ENCODE assay signal across 1 cellular context in genomic region chr1:93847811-93848288, GRCh38.
TF ChIP-seq lines count a peak whose summit lies in the region.

No MANE protein-coding gene starts in this region.

TF ChIP-seq in HepG2, 621 proteins besides CTCF, POLR2A, EP300 and RAD21 (continued from another document):
- TF ChIP-seq AKNA (CRISPR knock-in tag; IDR thresholded peaks at IDR 0.05; ENCODE audit: borderline replicate concordance) (no peak), RFXANK (CRISPR knock-in tag; IDR thresholded peaks at IDR 0.05) (no peak), FOXA3 (CRISPR knock-in tag; IDR thresholded peaks at IDR 0.05) (0 out of 2 replicates have a peak, but pooled peaks have one; percentile 8), ZMYM3 (CRISPR knock-in tag; IDR thresholded peaks at IDR 0.05) (0 out of 2 replicates have a peak, but pooled peaks have one; percentile 15), BORCS8-MEF2B (CRISPR knock-in tag; IDR thresholded peaks at IDR 0.05) (peak; percentile 35; the same call in 1 of the 2 replicates), BRD4 (CRISPR knock-in tag; IDR thresholded peaks at IDR 0.05) (peak; percentile 63; the same call in 1 of the 2 replicates), MED8 (CRISPR knock-in tag; IDR thresholded peaks at IDR 0.05; ENCODE audit: insufficient replicate concordance) (peak; percentile 4), ZSCAN29 (CRISPR knock-in tag; conservative IDR thresholded peaks at IDR 0.05) (no peak; the same call in 1 of the 2 replicates), KLF15 (CRISPR knock-in tag; IDR thresholded peaks at IDR 0.05; ENCODE audit: borderline replicate concordance) (no peak), ZNF543 (CRISPR knock-in tag; IDR thresholded peaks at IDR 0.05) (peak; percentile 5; the same call in 1 of the 2 replicates), SP5 (CRISPR knock-in tag; IDR thresholded peaks at IDR 0.05; ENCODE audit: borderline replicate concordance, low read depth) (no peak), MYNN (CRISPR knock-in tag; IDR thresholded peaks at IDR 0.05; ENCODE audit: low read depth) (peak; percentile 88), FOSL2 (CRISPR knock-in tag; IDR thresholded peaks at IDR 0.05) (peak; percentile 34; the same call in 1 of the 2 replicates)
- TF ChIP-seq, protein P1, sequence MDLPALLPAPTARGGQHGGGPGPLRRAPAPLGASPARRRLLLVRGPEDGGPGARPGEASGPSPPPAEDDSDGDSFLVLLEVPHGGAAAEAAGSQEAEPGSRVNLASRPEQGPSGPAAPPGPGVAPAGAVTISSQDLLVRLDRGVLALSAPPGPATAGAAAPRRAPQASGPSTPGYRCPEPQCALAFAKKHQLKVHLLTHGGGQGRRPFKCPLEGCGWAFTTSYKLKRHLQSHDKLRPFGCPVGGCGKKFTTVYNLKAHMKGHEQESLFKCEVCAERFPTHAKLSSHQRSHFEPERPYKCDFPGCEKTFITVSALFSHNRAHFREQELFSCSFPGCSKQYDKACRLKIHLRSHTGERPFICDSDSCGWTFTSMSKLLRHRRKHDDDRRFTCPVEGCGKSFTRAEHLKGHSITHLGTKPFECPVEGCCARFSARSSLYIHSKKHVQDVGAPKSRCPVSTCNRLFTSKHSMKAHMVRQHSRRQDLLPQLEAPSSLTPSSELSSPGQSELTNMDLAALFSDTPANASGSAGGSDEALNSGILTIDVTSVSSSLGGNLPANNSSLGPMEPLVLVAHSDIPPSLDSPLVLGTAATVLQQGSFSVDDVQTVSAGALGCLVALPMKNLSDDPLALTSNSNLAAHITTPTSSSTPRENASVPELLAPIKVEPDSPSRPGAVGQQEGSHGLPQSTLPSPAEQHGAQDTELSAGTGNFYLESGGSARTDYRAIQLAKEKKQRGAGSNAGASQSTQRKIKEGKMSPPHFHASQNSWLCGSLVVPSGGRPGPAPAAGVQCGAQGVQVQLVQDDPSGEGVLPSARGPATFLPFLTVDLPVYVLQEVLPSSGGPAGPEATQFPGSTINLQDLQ (CRISPR knock-in tag; IDR thresholded peaks at IDR 0.05) = no peak
- TF ChIP-seq, protein P2, sequence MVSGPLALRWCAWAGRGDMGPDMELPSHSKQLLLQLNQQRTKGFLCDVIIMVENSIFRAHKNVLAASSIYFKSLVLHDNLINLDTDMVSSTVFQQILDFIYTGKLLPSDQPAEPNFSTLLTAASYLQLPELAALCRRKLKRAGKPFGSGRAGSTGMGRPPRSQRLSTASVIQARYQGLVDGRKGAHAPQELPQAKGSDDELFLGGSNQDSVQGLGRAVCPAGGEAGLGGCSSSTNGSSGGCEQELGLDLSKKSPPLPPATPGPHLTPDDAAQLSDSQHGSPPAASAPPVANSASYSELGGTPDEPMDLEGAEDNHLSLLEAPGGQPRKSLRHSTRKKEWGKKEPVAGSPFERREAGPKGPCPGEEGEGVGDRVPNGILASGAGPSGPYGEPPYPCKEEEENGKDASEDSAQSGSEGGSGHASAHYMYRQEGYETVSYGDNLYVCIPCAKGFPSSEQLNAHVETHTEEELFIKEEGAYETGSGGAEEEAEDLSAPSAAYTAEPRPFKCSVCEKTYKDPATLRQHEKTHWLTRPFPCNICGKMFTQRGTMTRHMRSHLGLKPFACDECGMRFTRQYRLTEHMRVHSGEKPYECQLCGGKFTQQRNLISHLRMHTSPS (CRISPR knock-in tag; IDR thresholded peaks at IDR 0.05; ENCODE audit: low read depth) = no peak
- TF ChIP-seq, protein P3, sequence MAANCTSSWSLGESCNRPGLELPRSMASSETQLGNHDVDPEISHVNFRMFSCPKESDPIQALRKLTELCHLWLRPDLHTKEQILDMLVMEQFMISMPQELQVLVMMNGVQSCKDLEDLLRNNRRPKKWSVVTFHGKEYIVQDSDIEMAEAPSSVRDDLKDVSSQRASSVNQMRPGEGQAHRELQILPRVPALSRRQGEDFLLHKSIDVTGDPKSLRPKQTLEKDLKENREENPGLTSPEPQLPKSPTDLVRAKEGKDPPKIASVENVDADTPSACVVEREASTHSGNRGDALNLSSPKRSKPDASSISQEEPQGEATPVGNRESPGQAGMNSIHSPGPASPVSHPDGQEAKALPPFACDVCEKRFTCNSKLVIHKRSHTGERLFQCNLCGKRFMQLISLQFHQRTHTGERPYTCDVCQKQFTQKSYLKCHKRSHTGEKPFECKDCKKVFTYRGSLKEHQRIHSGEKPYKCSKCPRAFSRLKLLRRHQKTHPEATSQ (CRISPR knock-in tag; IDR thresholded peaks at IDR 0.05; ENCODE audit: borderline replicate concordance) = no peak
